ENCODE assay signal across 1 cellular context in the genomic region with DNA sequence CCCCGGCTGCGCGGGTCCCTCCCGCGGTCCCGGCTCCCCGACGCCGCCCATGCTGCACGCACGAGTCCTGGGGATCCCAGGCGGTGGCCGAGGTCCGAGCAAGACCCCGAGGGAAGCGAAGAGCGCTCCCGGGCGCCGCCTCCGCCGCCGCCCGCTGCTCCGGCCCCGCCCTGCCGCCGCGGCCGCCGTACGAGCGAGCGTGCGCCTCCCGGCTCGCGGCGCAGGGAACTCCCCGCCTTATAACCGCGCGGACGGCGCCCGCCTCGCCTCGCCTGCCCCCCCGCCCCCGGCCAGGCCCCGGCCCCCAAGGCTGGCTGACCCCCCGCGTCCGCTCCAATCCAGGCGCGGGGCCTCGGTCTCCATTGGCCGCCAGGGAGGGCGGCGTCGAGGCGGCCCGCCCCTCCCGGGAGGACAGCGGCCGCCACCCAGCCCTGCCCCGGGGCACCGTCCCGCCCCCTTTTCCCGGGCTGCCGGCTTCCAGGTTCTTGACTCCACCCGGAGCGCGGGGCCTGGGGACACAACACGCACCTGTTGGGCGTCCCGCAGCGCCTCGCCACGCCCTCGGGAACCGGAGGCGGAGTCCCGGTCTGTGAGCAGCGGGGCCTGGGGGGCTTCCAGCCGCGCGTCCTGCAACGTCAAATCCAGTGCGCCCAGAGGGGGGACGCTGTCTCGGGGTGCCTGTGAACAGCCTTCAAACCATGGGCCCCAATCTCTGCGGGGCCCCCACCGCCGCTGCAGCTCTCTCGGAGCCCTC.
TF ChIP-seq lines count a peak whose summit lies in the region.

A gene with protein sequence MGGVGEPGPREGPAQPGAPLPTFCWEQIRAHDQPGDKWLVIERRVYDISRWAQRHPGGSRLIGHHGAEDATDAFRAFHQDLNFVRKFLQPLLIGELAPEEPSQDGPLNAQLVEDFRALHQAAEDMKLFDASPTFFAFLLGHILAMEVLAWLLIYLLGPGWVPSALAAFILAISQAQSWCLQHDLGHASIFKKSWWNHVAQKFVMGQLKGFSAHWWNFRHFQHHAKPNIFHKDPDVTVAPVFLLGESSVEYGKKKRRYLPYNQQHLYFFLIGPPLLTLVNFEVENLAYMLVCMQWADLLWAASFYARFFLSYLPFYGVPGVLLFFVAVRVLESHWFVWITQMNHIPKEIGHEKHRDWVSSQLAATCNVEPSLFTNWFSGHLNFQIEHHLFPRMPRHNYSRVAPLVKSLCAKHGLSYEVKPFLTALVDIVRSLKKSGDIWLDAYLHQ (minus strand): TSS at position 215 of the 754 bp plus-strand sequence. CDS start 164 bp downstream, at position 51.

TF ChIP-seq in K562, 482 proteins besides CTCF, POLR2A, EP300 and RAD21 (continued from another document and continues in another):
- TF ChIP-seq CUX1 (CRISPR knock-in tag; IDR thresholded peaks at IDR 0.05), result no peak
- no peak for TF ChIP-seq ZNF134 (CRISPR knock-in tag; conservative IDR thresholded peaks at IDR 0.05)
- no peak for TF ChIP-seq ESRRA (IDR thresholded peaks at IDR 0.05; ENCODE audit: borderline replicate concordance, low read depth)
- TF ChIP-seq FOXP1 (CRISPR knock-in tag; IDR thresholded peaks at IDR 0.05), result no peak
- no peak for TF ChIP-seq ATF2 (CRISPR knock-in tag; IDR thresholded peaks at IDR 0.05)
- TF ChIP-seq AFF1 (IDR thresholded peaks at IDR 0.05; ENCODE audit: low read depth in 1 of 2, partially characterized antibody in 2 of 2), result no peak
- TF ChIP-seq, protein P1, sequence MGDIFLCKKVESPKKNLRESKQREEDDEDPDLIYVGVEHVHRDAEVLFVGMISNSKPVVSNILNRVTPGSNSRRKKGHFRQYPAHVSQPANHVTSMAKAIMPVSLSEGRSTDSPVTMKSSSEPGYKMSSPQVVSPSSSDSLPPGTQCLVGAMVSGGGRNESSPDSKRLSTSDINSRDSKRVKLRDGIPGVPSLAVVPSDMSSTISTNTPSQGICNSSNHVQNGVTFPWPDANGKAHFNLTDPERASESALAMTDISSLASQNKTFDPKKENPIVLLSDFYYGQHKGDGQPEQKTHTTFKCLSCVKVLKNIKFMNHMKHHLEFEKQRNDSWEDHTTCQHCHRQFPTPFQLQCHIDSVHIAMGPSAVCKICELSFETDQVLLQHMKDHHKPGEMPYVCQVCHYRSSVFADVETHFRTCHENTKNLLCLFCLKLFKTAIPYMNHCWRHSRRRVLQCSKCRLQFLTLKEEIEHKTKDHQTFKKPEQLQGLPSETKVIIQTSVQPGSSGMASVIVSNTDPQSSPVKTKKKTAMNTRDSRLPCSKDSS (IDR thresholded peaks at IDR 0.05; ENCODE audit: low read depth, partially characterized antibody), result no peak
- peak; percentile 28 for TF ChIP-seq RBM22 (IDR thresholded peaks at IDR 0.05; ENCODE audit: low read depth, low read length, poor library complexity, severe bottlenecking)
- TF ChIP-seq KAT8 (IDR thresholded peaks at IDR 0.05; ENCODE audit: low read depth), result no peak
- TF ChIP-seq SP1 (CRISPR knock-in tag; IDR thresholded peaks at IDR 0.05), result no peak
- TF ChIP-seq FOXJ2 (tag; IDR thresholded peaks at IDR 0.05), result no peak
- TF ChIP-seq, protein P2, sequence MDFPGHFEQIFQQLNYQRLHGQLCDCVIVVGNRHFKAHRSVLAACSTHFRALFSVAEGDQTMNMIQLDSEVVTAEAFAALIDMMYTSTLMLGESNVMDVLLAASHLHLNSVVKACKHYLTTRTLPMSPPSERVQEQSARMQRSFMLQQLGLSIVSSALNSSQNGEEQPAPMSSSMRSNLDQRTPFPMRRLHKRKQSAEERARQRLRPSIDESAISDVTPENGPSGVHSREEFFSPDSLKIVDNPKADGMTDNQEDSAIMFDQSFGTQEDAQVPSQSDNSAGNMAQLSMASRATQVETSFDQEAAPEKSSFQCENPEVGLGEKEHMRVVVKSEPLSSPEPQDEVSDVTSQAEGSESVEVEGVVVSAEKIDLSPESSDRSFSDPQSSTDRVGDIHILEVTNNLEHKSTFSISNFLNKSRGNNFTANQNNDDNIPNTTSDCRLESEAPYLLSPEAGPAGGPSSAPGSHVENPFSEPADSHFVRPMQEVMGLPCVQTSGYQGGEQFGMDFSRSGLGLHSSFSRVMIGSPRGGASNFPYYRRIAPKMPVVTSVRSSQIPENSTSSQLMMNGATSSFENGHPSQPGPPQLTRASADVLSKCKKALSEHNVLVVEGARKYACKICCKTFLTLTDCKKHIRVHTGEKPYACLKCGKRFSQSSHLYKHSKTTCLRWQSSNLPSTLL (IDR thresholded peaks at IDR 0.05), result no peak
- no peak for TF ChIP-seq PTTG1 (tag; IDR thresholded peaks at IDR 0.05; ENCODE audit: low read depth)
- TF ChIP-seq, protein P3, sequence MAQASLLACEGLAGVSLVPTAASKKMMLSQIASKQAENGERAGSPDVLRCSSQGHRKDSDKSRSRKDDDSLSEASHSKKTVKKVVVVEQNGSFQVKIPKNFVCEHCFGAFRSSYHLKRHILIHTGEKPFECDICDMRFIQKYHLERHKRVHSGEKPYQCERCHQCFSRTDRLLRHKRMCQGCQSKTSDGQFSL (CRISPR knock-in tag; IDR thresholded peaks at IDR 0.05), result 0 out of 2 replicates have a peak, but pooled peaks have one; percentile 5
- TF ChIP-seq, protein P3 (tag; IDR thresholded peaks at IDR 0.05), result peak in 1 of 2 experiments; percentile 14; a peak in 1 of 4 replicates
- no peak for TF ChIP-seq NCOR1 (IDR thresholded peaks at IDR 0.05)
